25 cellular contexts compared by ENCODE assay signal in genomic region chr6:138580040-138580439, GRCh38.
"Had no signal": no experiment of that assay in that cellular context is flagged by ENCODE, and none has a peak within 500 bp of the region (broad histone marks: within the 10 kb centered on the region; RNA-seq: fewer than 3 reads in every experiment).

No MANE protein-coding gene starts in this region.

- H3K4me1 ChIP-seq: colonic mucosa, esophagus squamous epithelium, gastrocnemius medialis had no signal

- H3K4me1 Mint-ChIP-seq: memory B cell; naive thymus-derived CD4-positive, alpha-beta T cell had no signal

- H3K27ac Mint-ChIP-seq: dendritic cell treated with granulocyte-macrophage colony-stimulating factor and Interleukin-4, amounts not matched to agents 40 ng/mL and 50 ng/mL, for 4 days; effector memory CD8-positive, alpha-beta T cell; endodermal cell; memory B cell; naive thymus-derived CD4-positive, alpha-beta T cell had no signal

- DNase-seq: colonic mucosa; cortex of kidney; effector CD8-positive, alpha-beta T cell; effector memory CD8-positive, alpha-beta T cell; endodermal cell; erythroblast; esophagus squamous epithelium; gastrocnemius medialis; glutamatergic neuron; head of caudate nucleus; heart right ventricle; hippocampal formation; left cardiac atrium; left ventricle myocardium inferior; mammary epithelial cell; midbrain; naive thymus-derived CD4-positive, alpha-beta T cell had no signal

- H3K9me3 ChIP-seq: colonic mucosa, esophagus squamous epithelium, gastrocnemius medialis, heart right ventricle, left ventricle myocardium inferior had no signal

- H3K9me3 Mint-ChIP-seq: dendritic cell treated with granulocyte-macrophage colony-stimulating factor and Interleukin-4, amounts not matched to agents 40 ng/mL and 50 ng/mL, for 4 days; effector memory CD8-positive, alpha-beta T cell; endodermal cell; memory B cell; naive thymus-derived CD4-positive, alpha-beta T cell had no signal

- ATAC-seq: effector memory CD8-positive, alpha-beta T cell; esophagus mucosa; gastrocnemius medialis; heart right ventricle; left cardiac atrium; naive thymus-derived CD4-positive, alpha-beta T cell had no signal

- H3K27me3 ChIP-seq: colonic mucosa, esophagus squamous epithelium, gastrocnemius medialis, heart right ventricle had no signal

- H3K36me3 Mint-ChIP-seq: memory B cell; naive thymus-derived CD4-positive, alpha-beta T cell had no signal

- FAIRE-seq: endometrium, islet of Langerhans, keratinocyte had no signal

- H3K27me3 Mint-ChIP-seq: dendritic cell treated with granulocyte-macrophage colony-stimulating factor and Interleukin-4, amounts not matched to agents 40 ng/mL and 50 ng/mL, for 4 days had no signal

- H3K27ac ChIP-seq: colonic mucosa, epithelial cell of prostate, esophagus squamous epithelium, gastrocnemius medialis, heart right ventricle, left ventricle myocardium inferior had no signal

- H3K4me3 Mint-ChIP-seq: dendritic cell treated with granulocyte-macrophage colony-stimulating factor and Interleukin-4, amounts not matched to agents 40 ng/mL and 50 ng/mL, for 4 days; effector memory CD8-positive, alpha-beta T cell; endodermal cell; memory B cell; naive thymus-derived CD4-positive, alpha-beta T cell had no signal

- H3K36me3 ChIP-seq: colonic mucosa, esophagus squamous epithelium, gastrocnemius medialis, heart right ventricle, left ventricle myocardium inferior had no signal

- H3K4me3 ChIP-seq: colonic mucosa, esophagus squamous epithelium, gastrocnemius medialis, heart right ventricle, left ventricle myocardium inferior, lung had no signal
